Comparison of ENCODE assay signal across 23 cellular contexts in genomic region chr17:34826332-34826731, GRCh38.
A peak's percentile ranks its signal among the peaks of the same experiment; 100 is the strongest.
DNase-seq lines count a peak whose midpoint lies in the region; FAIRE-seq and TF ChIP-seq lines count a peak whose summit lies in the region.
"Had no signal": no experiment of that assay in that cellular context is flagged by ENCODE, and none has a peak within 500 bp of the region (broad histone marks: within the 10 kb centered on the region; RNA-seq: fewer than 3 reads in every experiment).

No MANE protein-coding gene starts in this region.

- H3K36me3 Mint-ChIP-seq in activated T-helper 2 cell treated with anti-CD3 and anti-CD28 coated beads, Interferon-gamma antibody, Interleukin-2, Interleukin-4, amounts not matched to agents 10 μg/mL and 5 μg/mL and 100 μg/mL, durations not matched to agents 14 hours and 24 hours and 36 hours (ENCODE audit: low read depth), result no peaks in the 10 kb centered on the region
- no peaks in the 10 kb centered on the region for H3K36me3 Mint-ChIP-seq in chondrocyte (ENCODE audit: low read depth)

- peak; percentile 69 for DNase-seq in A172 (ENCODE audit: low spot score)
- peak; percentile 41 for DNase-seq in GM23248
- DNase-seq in fibroblast of mammary gland (ENCODE audit: low read depth), result peak; percentile 9
- DNase-seq in activated T-helper 2 cell treated with anti-CD3 and anti-CD28 coated beads, Interferon-gamma antibody, Interleukin-2, Interleukin-4, amounts not matched to agents 10 μg/mL and 5 μg/mL and 100 μg/mL, durations not matched to agents 14 hours and 24 hours and 36 hours (ENCODE audit: low spot score), result no peak
- no peak for DNase-seq in germinal center (ENCODE audit: low spot score)
- no peak for DNase-seq in chondrocyte (ENCODE audit: low spot score)
- DNase-seq in GM12892 (ENCODE audit: insufficient read length), result no peak
- DNase-seq: activated CD8-positive, alpha-beta memory T cell treated with anti-CD3 and anti-CD28 coated beads, Interleukin-2, amount 50 U/mL, for 48 hours; activated effector memory CD4-positive, alpha-beta T cell treated with anti-CD3 and anti-CD28 coated beads, Interleukin-2, amount 50 U/mL, for 16 hours; kidney; NCI-H1417; NCI-H510A treated with DMSO at 0.1 percent for 48 hours; SHP77 treated with DMSO at 0.1 percent for 48 hours; stimulated activated CD4-positive, alpha-beta T cell treated with anti-CD3 and anti-CD28 coated beads, Interleukin-4, amount 100 ng/mL, for 4 hours; stimulated activated naive CD8-positive, alpha-beta T cell treated with anti-CD3 and anti-CD28 coated beads, Interleukin-15, amount 100 ng/mL, for 72 hours; T-helper 1 cell; upper lobe of left lung had no signal

- no peaks in the 10 kb centered on the region; the same call in 1 of the 2 replicates for H3K27me3 ChIP-seq in GM23248 (replicated peaks; ENCODE audit: insufficient read depth)
- H3K27me3 ChIP-seq: BLaER1 treated with 17β-estradiol and CSF1 and Interleukin-3, amounts not matched to agents 10 nM and 100 nM; upper lobe of left lung had no signal

- H3K36me3 ChIP-seq in GM23248 (ENCODE audit: low read depth), result no peaks in the 10 kb centered on the region
- H3K36me3 ChIP-seq: BLaER1 treated with 17β-estradiol and CSF1 and Interleukin-3, amounts not matched to agents 10 nM and 100 nM; upper lobe of left lung had no signal

- no peaks in the 10 kb centered on the region for H3K4me1 Mint-ChIP-seq in activated T-helper 2 cell treated with anti-CD3 and anti-CD28 coated beads, Interferon-gamma antibody, Interleukin-2, Interleukin-4, amounts not matched to agents 10 μg/mL and 5 μg/mL and 100 μg/mL, durations not matched to agents 14 hours and 24 hours and 36 hours (ENCODE audit: low read depth)
- no peaks in the 10 kb centered on the region for H3K4me1 Mint-ChIP-seq in chondrocyte (ENCODE audit: low read depth)
- H3K4me1 Mint-ChIP-seq: stimulated activated naive CD8-positive, alpha-beta T cell treated with anti-CD3 and anti-CD28 coated beads, Interleukin-15, amount 100 ng/mL, for 72 hours had no signal

- 19 to 25% methylated on average over 4 of the region's 4 CpGs for WGBS in GM23248 (ENCODE audit: low coverage in 1 of 2, low lambda C conversion rate in 2 of 2, missing lambda C conversion rate in 2 of 2), 2 experiments

- TF ChIP-seq POLR2A in GM12892 (IDR thresholded peaks at IDR 0.05; ENCODE audit: low read depth, low read length), result no peak

- H3K9me3 Mint-ChIP-seq in activated T-helper 2 cell treated with anti-CD3 and anti-CD28 coated beads, Interferon-gamma antibody, Interleukin-2, Interleukin-4, amounts not matched to agents 10 μg/mL and 5 μg/mL and 100 μg/mL, durations not matched to agents 14 hours and 24 hours and 36 hours, result no peaks in the 10 kb centered on the region
- H3K9me3 Mint-ChIP-seq in chondrocyte (ENCODE audit: low read depth), result no peaks in the 10 kb centered on the region
- H3K9me3 Mint-ChIP-seq: dendritic cell treated with granulocyte-macrophage colony-stimulating factor and Interleukin-4, amounts not matched to agents 40 ng/mL and 50 ng/mL, for 4 days; stimulated activated naive CD8-positive, alpha-beta T cell treated with anti-CD3 and anti-CD28 coated beads, Interleukin-15, amount 100 ng/mL, for 72 hours had no signal

- no peak overlapping the region for H2AFZ ChIP-seq in GM23248

- peaks cover 8% of the 10 kb centered on the region for H3K27me3 Mint-ChIP-seq in activated T-helper 2 cell treated with anti-CD3 and anti-CD28 coated beads, Interferon-gamma antibody, Interleukin-2, Interleukin-4, amounts not matched to agents 10 μg/mL and 5 μg/mL and 100 μg/mL, durations not matched to agents 14 hours and 24 hours and 36 hours (ENCODE audit: low read depth)
- H3K27me3 Mint-ChIP-seq in chondrocyte (ENCODE audit: low read depth), result peaks cover 6% of the 10 kb centered on the region
- H3K27me3 Mint-ChIP-seq: dendritic cell treated with granulocyte-macrophage colony-stimulating factor and Interleukin-4, amounts not matched to agents 40 ng/mL and 50 ng/mL, for 4 days; stimulated activated naive CD8-positive, alpha-beta T cell treated with anti-CD3 and anti-CD28 coated beads, Interleukin-15, amount 100 ng/mL, for 72 hours had no signal

- no peak overlapping the region for H3K4me2 ChIP-seq in GM23248 (ENCODE audit: unreplicated experiment)
- H3K4me2 ChIP-seq: BLaER1 treated with 17β-estradiol and CSF1 and Interleukin-3, amounts not matched to agents 10 nM and 100 nM had no signal

- H4K20me1 ChIP-seq in GM23248 (ENCODE audit: insufficient read depth), result no peaks in the 10 kb centered on the region
- H4K20me1 ChIP-seq: BLaER1 treated with 17β-estradiol and CSF1 and Interleukin-3, amounts not matched to agents 10 nM and 100 nM had no signal

- in situ Hi-C loops in GM23248 (cut with MboI), result no loop called here

- no peak overlapping the region for H3K4me3 ChIP-seq in GM23248
- no peak overlapping the region for H3K4me3 ChIP-seq in fibroblast of mammary gland (ENCODE audit: control insufficient read depth, low read depth, low read length)
- H3K4me3 ChIP-seq: BLaER1 treated with 17β-estradiol and CSF1 and Interleukin-3, amounts not matched to agents 10 nM and 100 nM; lung; upper lobe of left lung had no signal

- H3K27ac Mint-ChIP-seq in activated T-helper 2 cell treated with anti-CD3 and anti-CD28 coated beads, Interferon-gamma antibody, Interleukin-2, Interleukin-4, amounts not matched to agents 10 μg/mL and 5 μg/mL and 100 μg/mL, durations not matched to agents 14 hours and 24 hours and 36 hours, result no peak overlapping the region
- no peak overlapping the region for H3K27ac Mint-ChIP-seq in chondrocyte (ENCODE audit: unreplicated experiment)
- H3K27ac Mint-ChIP-seq: dendritic cell treated with granulocyte-macrophage colony-stimulating factor and Interleukin-4, amounts not matched to agents 40 ng/mL and 50 ng/mL, for 4 days had no signal

- FAIRE-seq in GM12892 (lab: Jason Lieb, UNC), result no peak
- FAIRE-seq: GM12891, kidney had no signal

- no peak overlapping the region for H3K9ac ChIP-seq in GM23248
- H3K9ac ChIP-seq: BLaER1 treated with 17β-estradiol and CSF1 and Interleukin-3, amounts not matched to agents 10 nM and 100 nM had no signal

- H3K4me3 Mint-ChIP-seq in activated T-helper 2 cell treated with anti-CD3 and anti-CD28 coated beads, Interferon-gamma antibody, Interleukin-2, Interleukin-4, amounts not matched to agents 10 μg/mL and 5 μg/mL and 100 μg/mL, durations not matched to agents 14 hours and 24 hours and 36 hours (ENCODE audit: low read depth), result no peak overlapping the region
- no peak overlapping the region for H3K4me3 Mint-ChIP-seq in chondrocyte (ENCODE audit: unreplicated experiment)
- H3K4me3 Mint-ChIP-seq: dendritic cell treated with granulocyte-macrophage colony-stimulating factor and Interleukin-4, amounts not matched to agents 40 ng/mL and 50 ng/mL, for 4 days; stimulated activated naive CD8-positive, alpha-beta T cell treated with anti-CD3 and anti-CD28 coated beads, Interleukin-15, amount 100 ng/mL, for 72 hours had no signal

- no peaks in the 10 kb centered on the region for H3F3A ChIP-seq in GM23248 (ENCODE audit: insufficient read depth)

- no peaks in the 10 kb centered on the region for H3K9me3 ChIP-seq in GM23248 (ENCODE audit: low read depth)
- H3K9me3 ChIP-seq: BLaER1 treated with 17β-estradiol and CSF1 and Interleukin-3, amounts not matched to agents 10 nM and 100 nM; upper lobe of left lung had no signal

- H3K27ac ChIP-seq in GM23248, result no peak overlapping the region
- H3K27ac ChIP-seq: BLaER1 treated with 17β-estradiol and CSF1 and Interleukin-3, amounts not matched to agents 10 nM and 100 nM; upper lobe of left lung; VCaP had no signal

- no peak for TF ChIP-seq CTCF in fibroblast of mammary gland (conservative IDR thresholded peaks at IDR 0.05; ENCODE audit: control insufficient read depth, insufficient read depth, low read depth, low read length)
- TF ChIP-seq CTCF in chondrocyte (IDR thresholded peaks at IDR 0.05), result no peak

- no peaks in the 10 kb centered on the region for H3K4me1 ChIP-seq in GM23248 (ENCODE audit: insufficient read depth)
- H3K4me1 ChIP-seq: BLaER1 treated with 17β-estradiol and CSF1 and Interleukin-3, amounts not matched to agents 10 nM and 100 nM; upper lobe of left lung had no signal

- intact Hi-C loops in activated T-helper 2 cell treated with anti-CD3 and anti-CD28 coated beads, Interferon-gamma antibody, Interleukin-2, Interleukin-4, amounts not matched to agents 10 μg/mL and 5 μg/mL and 100 μg/mL, durations not matched to agents 14 hours and 24 hours and 36 hours (cut with micrococcal nuclease), result no loop called here

- H3K9me2 ChIP-seq in GM23248 (ENCODE audit: insufficient read depth), result no peaks in the 10 kb centered on the region

- H3K79me2 ChIP-seq in GM23248 (ENCODE audit: insufficient read depth), result no peaks in the 10 kb centered on the region

TF ChIP-seq in PFSK-1, 5 proteins besides CTCF, POLR2A, EP300 and RAD21 (continues in another document):
- TF ChIP-seq SIN3A (IDR thresholded peaks at IDR 0.05; ENCODE audit: borderline replicate concordance, insufficient read depth, low read length) (no peak), TAF1 (IDR thresholded peaks at IDR 0.05; ENCODE audit: borderline replicate concordance, insufficient read depth, low read length) (no peak), POLR2AphosphoS5 (IDR thresholded peaks at IDR 0.05; ENCODE audit: low read depth, low read length) (no peak), FOXP2 (optimal IDR thresholded peaks at IDR 0.05; ENCODE audit: borderline replicate concordance, extremely low read depth, extremely low read length, insufficient read depth) (peak; percentile 29)

Comparison
In these comparisons a context has a peak if more than half of its experiments do, and no peak if none do; other contexts are left out.
1. DNase-seq: peak in A172 (single experiment), GM23248 (single experiment) and fibroblast of mammary gland (single experiment); none in activated T-helper 2 cell treated with anti-CD3 and anti-CD28 coated beads, Interferon-gamma antibody, Interleukin-2, Interleukin-4, amounts not matched to agents 10 μg/mL and 5 μg/mL and 100 μg/mL, durations not matched to agents 14 hours and 24 hours and 36 hours (single experiment), germinal center (single experiment), chondrocyte (single experiment) and GM12892 (single experiment).